ENCODE assay signal across 21 cellular contexts in the genomic region with DNA sequence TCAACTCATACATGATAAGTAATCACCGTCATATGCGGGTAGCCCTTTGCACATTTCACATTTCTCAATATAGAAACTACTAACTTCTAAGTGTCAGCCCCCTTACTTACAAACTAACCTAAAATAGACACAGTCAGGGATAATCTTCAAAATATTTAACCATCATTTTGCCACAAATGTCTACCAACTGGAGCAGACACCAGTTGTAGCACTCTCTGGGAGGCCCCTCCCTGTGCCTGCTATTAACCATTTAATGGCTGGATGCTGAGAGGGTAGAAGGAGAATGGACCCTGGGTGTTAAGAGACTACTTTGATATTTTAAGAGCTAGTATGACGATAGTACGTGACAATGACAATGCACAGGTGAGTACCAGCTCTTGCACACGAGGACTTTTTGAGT.
A peak's percentile ranks its signal among the peaks of the same experiment; 100 is the strongest.
DNase-seq lines count a peak whose midpoint lies in the region; ATAC-seq and TF ChIP-seq lines count a peak whose summit lies in the region.
"Had no signal": no experiment of that assay in that cellular context is flagged by ENCODE, and none has a peak within 500 bp of the region (broad histone marks: within the 10 kb centered on the region; RNA-seq: fewer than 3 reads in every experiment).

No MANE protein-coding gene starts in this region.

- TF ChIP-seq CTCF in coronary artery (IDR thresholded peaks at IDR 0.05): no peak
- no peak for TF ChIP-seq CTCF in right atrium auricular region (IDR thresholded peaks at IDR 0.05)
- no peak for TF ChIP-seq CTCF in psoas muscle (IDR thresholded peaks at IDR 0.05)
- no peak for TF ChIP-seq CTCF in uterus (IDR thresholded peaks at IDR 0.05)
- no peak for TF ChIP-seq CTCF in body of pancreas (IDR thresholded peaks at IDR 0.05)

- no peaks in the 10 kb centered on the region for H3K27me3 ChIP-seq in right atrium auricular region
- H3K27me3 ChIP-seq in psoas muscle (ENCODE audit: insufficient read depth in 3 of 3, low read length in 2 of 3): no peaks in the 10 kb centered on the region
- H3K27me3 ChIP-seq in uterus: no peaks in the 10 kb centered on the region
- no peaks in the 10 kb centered on the region for H3K27me3 ChIP-seq in body of pancreas
- H3K27me3 ChIP-seq: BE2C had no signal

- DNase-seq in coronary artery (ENCODE audit: low spot score) (no peak), right atrium auricular region (ENCODE audit: low spot score) (no peak), psoas muscle (no peak), uterus (no peak), NAMALWA (ENCODE audit: low spot score) (no peak), body of pancreas (no peak), NCI-H526 treated with DMSO at 0.1 percent for 48 hours (lab: John Stamatoyannopoulos, UW) (no peak)
- DNase-seq: activated CD4-positive, alpha-beta T cell treated with anti-CD3 and anti-CD28 coated beads for 1 hour; activated naive CD8-positive, alpha-beta T cell treated with anti-CD3 and anti-CD28 coated beads, Interleukin-2, amount 50 U/mL, for 24 hours; BE2C; GDM1; GOT3; MM.1S; naive thymus-derived CD8-positive, alpha-beta T cell; NCI-H2029 treated with DMSO at 0.1 percent for 48 hours; NCI-H524 treated with DMSO at 0.1 percent for 48 hours; OCI-M1; SK-N-SH had no signal

- WGBS in psoas muscle, 3 donors: 37 to 53% (median 41%) methylated on average over 5 of the region's 5 CpGs
- 76 to 79% methylated on average over 5 of the region's 5 CpGs for WGBS in body of pancreas, 2 donors

- no peaks in the 10 kb centered on the region for H3K9me3 ChIP-seq in right atrium auricular region
- H3K9me3 ChIP-seq in psoas muscle: no peaks in the 10 kb centered on the region
- no peaks in the 10 kb centered on the region for H3K9me3 ChIP-seq in uterus
- H3K9me3 ChIP-seq in body of pancreas: no peaks in the 10 kb centered on the region
- H3K9me3 ChIP-seq: BE2C, SK-N-SH had no signal

- intact Hi-C loops in psoas muscle (cut with DNase I) (no loop called here), uterus (cut with DNase I; ENCODE audit: low total_unique reads) (no loop called here), body of pancreas (cut with DNase I) (no loop called here)

- peaks cover 0 to 85% of the 10 kb centered on the region in 2 donors for H3K4me1 ChIP-seq in right atrium auricular region
- peaks cover 64% of the 10 kb centered on the region for H3K4me1 ChIP-seq in psoas muscle
- peaks cover 9 to 14% of the 10 kb centered on the region in 2 donors for H3K4me1 ChIP-seq in uterus
- H3K4me1 ChIP-seq in body of pancreas: peaks cover 45% of the 10 kb centered on the region
- H3K4me1 ChIP-seq: BE2C had no signal

- H3K27ac ChIP-seq in coronary artery: peak overlapping the region; percentile 87 to 94
- H3K27ac ChIP-seq in right atrium auricular region: peak overlapping the region; percentile 88 to 96
- peak overlapping the region; percentile 85 for H3K27ac ChIP-seq in psoas muscle
- H3K27ac ChIP-seq in uterus: peak overlapping the region; percentile 80 to 93
- peak overlapping the region in 1 of 4 donors; percentile 61 for H3K27ac ChIP-seq in body of pancreas

- ATAC-seq in psoas muscle (peak in 3 of 4 donors; percentile 8 to 46 (median 12)), body of pancreas (no peak)
- ATAC-seq: activated naive CD8-positive, alpha-beta T cell treated with anti-CD3 and anti-CD28 coated beads, Interleukin-2, amount 50 U/mL, for 24 hours; activated T-helper 17 cell treated with anti-CD3 and anti-CD28 coated beads, Interleukin-2, amount 50 U/mL, for 72 hours; GM12878; naive thymus-derived CD8-positive, alpha-beta T cell had no signal

- H3K4me3 ChIP-seq in coronary artery (peak overlapping the region; percentile 8), right atrium auricular region (no peak overlapping the region), psoas muscle (peak overlapping the region; percentile 39), uterus (no peak overlapping the region), body of pancreas (no peak overlapping the region)
- H3K4me3 ChIP-seq: GM12878, lung had no signal

- TF ChIP-seq POLR2A in uterus (IDR thresholded peaks at IDR 0.05) (no peak), body of pancreas (IDR thresholded peaks at IDR 0.05) (no peak)

- H3K36me3 ChIP-seq in right atrium auricular region (no peaks in the 10 kb centered on the region), psoas muscle (ENCODE audit: insufficient read depth in 1 of 2, low read depth in 1 of 2) (peaks cover 0 to 8% of the 10 kb centered on the region in 2 donors), uterus (no peaks in the 10 kb centered on the region), body of pancreas (replicated peaks in 1 of 2; ENCODE audit: insufficient read depth in 1 of 2, low read depth in 2 of 2) (no peaks in the 10 kb centered on the region)
- H3K36me3 ChIP-seq: BE2C had no signal

Comparison
In these comparisons a context has a peak if more than half of its experiments do, and no peak if none do; other contexts are left out.
1. H3K4me3 ChIP-seq: peak in coronary artery (single experiment) and psoas muscle (single experiment); none in right atrium auricular region (0 of 2), uterus (0 of 2) and body of pancreas (0 of 2).